ENCODE assay signal across 20 cellular contexts in the genomic region with DNA sequence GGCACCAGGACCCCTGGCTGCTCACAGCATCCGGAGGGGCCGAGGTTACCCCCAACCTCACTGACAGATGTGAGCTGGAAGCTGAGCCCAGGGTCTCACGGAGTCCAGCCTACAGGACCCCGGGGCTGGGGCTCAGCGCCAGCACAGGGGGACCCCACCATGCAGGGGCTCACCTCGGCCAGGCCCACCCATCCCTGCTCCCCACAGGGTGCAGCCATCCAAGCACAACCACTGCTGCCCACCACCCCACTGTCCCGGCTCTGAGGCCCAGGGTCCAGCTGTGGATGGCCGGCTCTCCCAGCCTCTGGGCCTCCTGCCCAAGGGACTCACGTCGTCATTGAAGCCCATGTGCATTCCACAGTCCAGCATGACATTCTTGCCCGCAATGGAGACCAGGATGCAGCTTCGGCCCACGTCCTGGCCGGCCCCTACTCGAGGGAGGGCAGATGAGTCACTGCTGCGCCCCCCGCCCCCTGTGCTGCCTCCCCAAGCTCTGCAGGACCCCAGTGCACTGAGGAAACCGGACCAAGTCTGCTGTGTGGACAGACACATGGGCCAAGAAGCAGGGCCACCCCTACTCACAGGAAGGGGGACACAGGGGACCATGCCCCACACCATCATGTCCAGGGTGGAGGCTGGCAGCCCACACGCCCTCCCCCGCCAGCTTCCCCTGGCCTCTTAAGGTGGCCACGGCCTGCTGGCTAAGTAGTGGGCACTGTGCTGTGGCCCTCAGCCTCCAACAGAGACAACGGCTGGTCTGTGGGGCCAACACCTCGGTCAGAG. TPM values are rescaled to one million over a fixed set of nuclear protein-coding genes. Genes with fewer than 3 reads are reported as not detected.
A peak's percentile ranks its signal among the peaks of the same experiment; 100 is the strongest.
DNase-seq lines count a peak whose midpoint lies in the region; ATAC-seq, FAIRE-seq and TF ChIP-seq lines count a peak whose summit lies in the region.
"Had no signal": no experiment of that assay in that cellular context is flagged by ENCODE, and none has a peak within 500 bp of the region (broad histone marks: within the 10 kb centered on the region; RNA-seq: fewer than 3 reads in every experiment).

No MANE protein-coding gene starts in this region.

- H4K20me1 ChIP-seq in DND-41 (ENCODE audit: insufficient read depth, low read length) (peaks cover 69% of the 10 kb centered on the region), astrocyte (ENCODE audit: insufficient read depth, low read length) (peaks cover 69% of the 10 kb centered on the region), osteoblast (ENCODE audit: insufficient read depth, low read length) (peaks cover 45% of the 10 kb centered on the region)

- H3K79me2 ChIP-seq in DND-41 (ENCODE audit: insufficient read depth, low read length): peaks cover 81% of the 10 kb centered on the region
- H3K79me2 ChIP-seq in astrocyte (ENCODE audit: insufficient read depth, low read length): peaks cover 82% of the 10 kb centered on the region
- H3K79me2 ChIP-seq in osteoblast (ENCODE audit: insufficient read depth, low read length): peaks cover 79% of the 10 kb centered on the region

- no peak overlapping the region for H2AFZ ChIP-seq in DND-41 (ENCODE audit: low read depth, low read length)
- H2AFZ ChIP-seq in astrocyte (ENCODE audit: low read depth, low read length): no peak overlapping the region
- no peak overlapping the region for H2AFZ ChIP-seq in osteoblast (ENCODE audit: low read length)

- no peaks in the 10 kb centered on the region for H3K27me3 Mint-ChIP-seq in astrocyte (ENCODE audit: low read depth, unreplicated experiment)
- H3K27me3 Mint-ChIP-seq: activated CD4-positive, alpha-beta memory T cell treated with anti-CD3 and anti-CD28 coated beads, Interleukin-2, amount 10 ng/mL, durations not matched to agents 7 days and 5 days; T-cell had no signal

- intact Hi-C loops in transverse colon (cut with DNase I; ENCODE audit: low total_unique reads): no loop called here

- peaks cover 10% of the 10 kb centered on the region for H3K36me3 Mint-ChIP-seq in astrocyte (ENCODE audit: low read depth, unreplicated experiment)

- WGBS in transverse colon (ENCODE audit: low coverage in 1 of 2), 2 donors: 88% methylated on average over 11 of the region's 23 CpGs; no CpG with 5 or more reads in 1 of the 2 donors

- FAIRE-seq in astrocyte (lab: Jason Lieb, UNC) (no peak), GM12892 (lab: Jason Lieb, UNC) (no peak)
- FAIRE-seq: small intestine had no signal

- no peaks in the 10 kb centered on the region for H3K9me3 Mint-ChIP-seq in astrocyte (ENCODE audit: unreplicated experiment)
- H3K9me3 Mint-ChIP-seq: activated CD4-positive, alpha-beta memory T cell treated with anti-CD3 and anti-CD28 coated beads, Interleukin-2, amount 10 ng/mL, durations not matched to agents 7 days and 5 days; endodermal cell; T-cell had no signal

- no peak; the same call in 1 of the 2 replicates for TF ChIP-seq POLR2A in GM12892 (IDR thresholded peaks at IDR 0.05; ENCODE audit: low read depth, low read length)
- TF ChIP-seq POLR2A in transverse colon (IDR thresholded peaks at IDR 0.05): no peak

- H3K4me3 ChIP-seq in DND-41 (ENCODE audit: low read depth in 1 of 2, low read length in 2 of 2) (no peak overlapping the region), astrocyte (ENCODE audit: insufficient read depth, low read depth, low read length) (no peak overlapping the region), osteoblast (ENCODE audit: insufficient read depth, low read length) (no peak overlapping the region), transverse colon (no peak overlapping the region)
- H3K4me3 ChIP-seq: adrenal gland, HAP-1, mucosa of descending colon, testis had no signal

- H3K36me3 ChIP-seq in DND-41 (ENCODE audit: insufficient read depth, low read length) (peaks cover 58% of the 10 kb centered on the region), astrocyte (ENCODE audit: insufficient read depth, low read length) (peaks cover 5% of the 10 kb centered on the region), osteoblast (ENCODE audit: insufficient read depth, low read length) (peaks cover 23% of the 10 kb centered on the region), transverse colon (peaks cover 0 to 2% (median 0%) of the 10 kb centered on the region in 4 donors)

- H3K4me3 Mint-ChIP-seq in astrocyte (ENCODE audit: unreplicated experiment): no peak overlapping the region
- H3K4me3 Mint-ChIP-seq: activated CD4-positive, alpha-beta memory T cell treated with anti-CD3 and anti-CD28 coated beads, Interleukin-2, amount 10 ng/mL, durations not matched to agents 7 days and 5 days; endodermal cell; T-cell had no signal

- TF ChIP-seq EP300 in transverse colon (IDR thresholded peaks at IDR 0.05; ENCODE audit: low read depth): no peak

- H3K9ac ChIP-seq in DND-41 (ENCODE audit: low read depth, low read length) (no peak overlapping the region), astrocyte (ENCODE audit: low read length) (peak overlapping the region; percentile 31)

- H3K4me2 ChIP-seq in DND-41 (ENCODE audit: insufficient read depth, low read length): peak overlapping the region; percentile 50; the same call in 1 of the 2 replicates
- H3K4me2 ChIP-seq in astrocyte (ENCODE audit: low read length): peak overlapping the region; percentile 35
- no peak overlapping the region for H3K4me2 ChIP-seq in osteoblast (ENCODE audit: insufficient read depth, low read length)

- H3K4me1 ChIP-seq in DND-41 (ENCODE audit: insufficient read depth, low read length) (peaks cover 44% of the 10 kb centered on the region), astrocyte (ENCODE audit: insufficient read depth, low read length) (peaks cover 38% of the 10 kb centered on the region), osteoblast (ENCODE audit: insufficient read depth, low read length) (peaks cover 20% of the 10 kb centered on the region), transverse colon (peaks cover 30 to 53% (median 35%) of the 10 kb centered on the region in 4 donors)

- H3K9me3 ChIP-seq in DND-41 (ENCODE audit: insufficient read depth, low read length, severe bottlenecking) (no peaks in the 10 kb centered on the region), astrocyte (ENCODE audit: insufficient read depth, low read depth, low read length) (no peaks in the 10 kb centered on the region), osteoblast (ENCODE audit: low read depth, low read length) (no peaks in the 10 kb centered on the region), transverse colon (no peaks in the 10 kb centered on the region)
- H3K9me3 ChIP-seq: adrenal gland, HAP-1, mucosa of descending colon, testis had no signal

- H3K4me1 Mint-ChIP-seq in astrocyte (ENCODE audit: low read depth, unreplicated experiment): peaks cover 27% of the 10 kb centered on the region

- H3K27ac ChIP-seq in DND-41 (ENCODE audit: low read length) (no peak overlapping the region), astrocyte (ENCODE audit: low read depth, low read length) (peak overlapping the region; percentile 50), osteoblast (ENCODE audit: low read depth, low read length) (peak overlapping the region; percentile 37), transverse colon (no peak overlapping the region)
- H3K27ac ChIP-seq: testis, VCaP had no signal

- DNase-seq in DND-41: no peak
- peak; percentile 55 for DNase-seq in astrocyte (ENCODE audit: low read depth)
- no peak for DNase-seq in osteoblast (ENCODE audit: insufficient read length, low spot score, missing footprints)
- DNase-seq in Ammon's horn (ENCODE audit: low spot score): no peak
- DNase-seq in GM12892 (ENCODE audit: insufficient read length): no peak
- DNase-seq in transverse colon: no peak
- DNase-seq: activated CD4-positive, alpha-beta memory T cell treated with anti-CD3 and anti-CD28 coated beads, Interleukin-2, amount 10 ng/mL, durations not matched to agents 7 days and 5 days; adrenal gland; endodermal cell; foreskin fibroblast; mucosa of descending colon; NCI-H146; NCI-H345; small intestine; T-cell; testis had no signal

- in situ Hi-C loops in transverse colon (cut with MboI; ENCODE audit: low pct_ligation_motif_present in 1 of 4, low pct_unique_long_range_greater_than_20kb in 1 of 4, low sequenced_read_pairs in 3 of 4): no loop called here

- TF ChIP-seq CTCF in DND-41 (IDR thresholded peaks at IDR 0.05; ENCODE audit: borderline replicate concordance, extremely low read depth, low read length, poor library complexity, severe bottlenecking): no peak
- TF ChIP-seq CTCF in astrocyte (IDR thresholded peaks at IDR 0.05; ENCODE audit: insufficient read depth, low read depth, low read length): no peak
- TF ChIP-seq CTCF in osteoblast (IDR thresholded peaks at IDR 0.05; ENCODE audit: extremely low read depth, low read depth, low read length): no peak
- no peak for TF ChIP-seq CTCF in transverse colon (IDR thresholded peaks at IDR 0.05)

- H3K27ac Mint-ChIP-seq in astrocyte (ENCODE audit: unreplicated experiment): no peak overlapping the region
- H3K27ac Mint-ChIP-seq: endodermal cell had no signal

- H3K27me3 ChIP-seq in DND-41 (ENCODE audit: insufficient read depth, low read length, poor library complexity): no peaks in the 10 kb centered on the region
- no peaks in the 10 kb centered on the region for H3K27me3 ChIP-seq in astrocyte (ENCODE audit: insufficient read depth, low read length)
- no peaks in the 10 kb centered on the region for H3K27me3 ChIP-seq in osteoblast (ENCODE audit: insufficient read depth, low read length)
- H3K27me3 ChIP-seq in transverse colon: no peaks in the 10 kb centered on the region
- H3K27me3 ChIP-seq: adrenal gland, testis had no signal

- ATAC-seq in DND-41 (ENCODE audit: insufficient read depth, low read depth): no peak
- ATAC-seq: left lobe of liver, mucosa of descending colon, Right ventricle myocardium inferior, T-cell had no signal

RNA-seq across cellular contexts. Expression of a gene that starts 3.6 kb away (rescaled TPM):
- total RNA-seq in astrocyte (75.9 and 84.8 TPM in 2 replicates), osteoblast (53.3 and 59.7 TPM in 2 replicates), transverse colon (100 to 1,000 TPM; 118 to 424 (median 140) TPM)
- polyA plus RNA-seq in GM12892 (2012; ENCODE audit: missing spikeins): 53.6 TPM

RNA-seq across cellular contexts. Expression of a gene that starts 3.7 kb away (rescaled TPM):
- total RNA-seq in astrocyte (25.6 and 28.5 TPM in 2 replicates), osteoblast (12.7 and 13.8 TPM in 2 replicates), transverse colon (100 to 1,000 TPM in 1 of 4 donors, 10 to 100 TPM in 3; 48.0 to 134 (median 77.7) TPM)
- 2.1 TPM for polyA plus RNA-seq in GM12892 (2012; ENCODE audit: missing spikeins)

RNA-seq across cellular contexts. Expression of a gene that starts 10.2 kb away (rescaled TPM):
- total RNA-seq in astrocyte (0.41 and 0.50 TPM in 2 replicates), osteoblast (under 0.01 TPM in 2 replicates), transverse colon (1 to 10 TPM in 2 of 4 donors, under 1 TPM in 1, not detected in 1; 0.40 to 2.0 (median 1.9) TPM)
- 0.17 TPM for polyA plus RNA-seq in GM12892 (2012; ENCODE audit: missing spikeins)

RNA-seq across cellular contexts. Expression of a gene that starts 12.5 kb away (rescaled TPM):
- total RNA-seq in astrocyte (28.0 and 29.4 TPM in 2 replicates), osteoblast (19.4 and 29.3 TPM in 2 replicates), transverse colon (10 to 100 TPM in 3 of 4 donors, 1 to 10 TPM in 1; 7.0 to 35.9 (median 20.5) TPM)
- 3.1 TPM for polyA plus RNA-seq in GM12892 (2012; ENCODE audit: missing spikeins)

RNA-seq across cellular contexts. Expression of a gene that starts 13.1 kb away (rescaled TPM):
- 60.2 and 64.0 TPM in 2 replicates for total RNA-seq in astrocyte
- 31.2 and 46.7 TPM in 2 replicates for total RNA-seq in osteoblast
- polyA plus RNA-seq in GM12892 (2012; ENCODE audit: missing spikeins): 18.0 TPM
- total RNA-seq in transverse colon: 100 to 1,000 TPM in 2 of 4 donors, 10 to 100 TPM in 2; 52.4 to 190 (median 99.5) TPM

Comparison
In these comparisons a context has a peak if more than half of its experiments do, and no peak if none do; other contexts are left out.
1. H3K27ac ChIP-seq: peak in astrocyte (single experiment) and osteoblast (single experiment); none in DND-41 (single experiment) and transverse colon (0 of 4).